In genomic region chr1:192821296-192821695, GRCh38 we compare ENCODE assay signal across 37 cellular contexts.
"Had no signal": no experiment of that assay in that cellular context is flagged by ENCODE, and none has a peak within 500 bp of the region (broad histone marks: within the 10 kb centered on the region; RNA-seq: fewer than 3 reads in every experiment).

No MANE protein-coding gene starts in this region.

- H3K9ac ChIP-seq: KMS-11 had no signal

- H3K36me3 ChIP-seq: MG63 had no signal

- H3K9me3 ChIP-seq: MG63 had no signal

- H3K4me3 ChIP-seq: MG63 had no signal

- H3K27ac ChIP-seq: KMS-11 had no signal

- DNase-seq: Karpas-422, Kasumi-1, KBM-7, KG1, MG63, MM.1S, MV-4-11, NCI-H1048, NCI-H1092, NCI-H1092 treated with DMSO at 0.1 percent for 48 hours, NCI-H1105, NCI-H1105 treated with DMSO at 0.1 percent for 48 hours, NCI-H1417, NCI-H1417 treated with DMSO at 0.1 percent for 48 hours, NCI-H1436, NCI-H1436 treated with DMSO at 0.1 percent for 48 hours, NCI-H146, NCI-H1694, NCI-H1694 treated with DMSO at 0.1 percent for 48 hours, NCI-H187, NCI-H187 treated with DMSO at 0.1 percent for 48 hours, NCI-H1930, NCI-H2029, NCI-H2029 treated with DMSO at 0.1 percent for 48 hours, NCI-H2081, NCI-H2081 treated with DMSO at 0.1 percent for 48 hours, NCI-H2107, NCI-H2171, NCI-H2171 treated with DMSO at 0.1 percent for 48 hours, NCI-H2227 treated with DMSO at 0.1 percent for 48 hours, NCI-H226, NCI-H345, NCI-H446, NCI-H446 treated with DMSO at 0.1 percent for 48 hours, NCI-H510A, NCI-H510A treated with DMSO at 0.1 percent for 48 hours had no signal

- H3K4me2 ChIP-seq: KMS-11 had no signal

- H3K27me3 ChIP-seq: MG63 had no signal
